In the genomic region with DNA sequence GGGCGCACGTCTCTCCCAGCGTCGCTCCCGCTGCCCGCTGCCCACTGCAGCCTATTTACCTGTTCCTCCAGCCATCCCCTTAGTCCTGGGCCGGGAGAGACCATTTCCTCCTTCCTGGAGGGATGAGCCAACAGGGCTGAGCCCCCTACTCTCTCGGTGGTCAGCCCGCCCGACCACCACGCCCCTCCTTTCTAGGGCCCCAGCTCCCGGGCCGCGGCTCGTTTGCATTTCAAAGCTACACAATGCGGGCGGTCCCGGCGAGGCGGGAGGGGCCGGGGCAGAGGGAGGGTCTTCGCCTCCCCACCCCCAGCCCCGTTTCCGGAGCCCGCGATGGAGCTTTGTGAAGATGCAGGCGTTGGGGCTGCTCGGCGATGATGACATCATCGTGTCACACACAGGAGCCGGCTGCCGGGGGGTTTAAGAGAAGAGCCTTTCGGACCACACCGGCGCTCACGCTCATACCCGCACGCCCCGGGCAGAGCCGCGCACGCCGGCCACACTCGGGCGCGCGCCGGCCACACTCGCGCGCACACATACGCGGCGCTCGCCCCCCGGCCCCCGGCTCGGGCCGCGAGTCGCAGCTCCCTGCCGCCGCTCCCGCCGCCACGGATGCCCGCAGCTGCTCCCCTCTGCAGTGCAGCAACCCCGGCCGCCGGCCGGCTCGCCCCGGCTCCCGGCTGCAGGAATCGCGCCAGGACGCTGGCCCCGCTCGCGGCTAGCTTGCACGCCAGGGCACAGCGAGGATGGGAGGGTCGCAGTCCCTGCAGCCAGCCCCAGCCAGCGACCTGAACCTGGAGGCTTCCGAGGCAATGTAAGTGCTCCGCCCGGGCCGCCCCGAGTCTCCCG, we compare ENCODE assay signal across 1 cellular context.
TF ChIP-seq lines count a peak whose summit lies in the region.

No MANE protein-coding gene starts in this region.

TF ChIP-seq in GM23338, 12 proteins besides CTCF, POLR2A, EP300 and RAD21 (continued from another document):
- TF ChIP-seq REST (IDR thresholded peaks at IDR 0.05; ENCODE audit: unreplicated experiment): peak; percentile 7
- TF ChIP-seq EZH2phosphoT487 (IDR thresholded peaks at IDR 0.05; ENCODE audit: unreplicated experiment): no peak
- TF ChIP-seq POLR2AphosphoS5 (IDR thresholded peaks at IDR 0.05; ENCODE audit: low read depth): peak; percentile 78
